ENCODE assay signal across 1 cellular context in the genomic region with DNA sequence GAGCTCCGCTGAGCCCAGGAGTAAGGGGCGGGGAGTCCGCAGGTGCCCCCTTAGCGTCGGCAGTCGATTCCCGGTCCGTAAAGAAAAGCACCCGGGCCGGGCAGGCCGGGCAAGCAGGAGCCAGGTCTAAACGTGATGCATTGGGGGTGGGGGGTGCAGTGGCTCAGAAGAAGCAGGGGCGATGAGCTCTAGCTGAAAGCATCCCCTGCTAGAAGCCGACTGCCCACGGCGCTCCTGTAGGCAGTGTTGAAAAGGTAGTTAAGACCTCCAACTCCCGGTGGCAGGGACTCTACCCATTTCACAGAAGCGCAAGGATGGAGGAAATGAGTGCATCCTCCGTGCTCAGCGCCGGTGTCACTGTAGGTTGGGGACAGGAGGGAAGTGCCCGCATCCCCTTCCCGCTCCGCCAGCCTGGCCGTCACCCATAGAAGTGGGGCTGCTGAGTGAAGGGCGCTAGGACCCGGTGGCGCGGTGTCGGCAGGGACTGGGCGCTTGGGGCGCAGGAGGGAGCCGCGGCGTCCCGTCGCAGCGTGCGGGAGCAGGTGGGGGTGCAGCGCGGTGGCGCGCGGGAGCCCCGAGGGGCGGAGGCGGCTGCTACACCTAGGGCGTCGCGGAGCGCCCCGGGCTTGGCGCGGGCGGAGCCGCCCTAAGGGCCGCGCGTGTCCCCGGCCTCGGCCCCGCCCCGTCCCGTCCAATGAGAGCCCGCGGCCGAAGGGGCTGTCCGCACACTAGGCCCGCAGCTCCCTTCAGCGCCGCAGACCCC.
TF ChIP-seq lines count a peak whose summit lies in the region.

TSS of gene WNT2B (plus strand) at position 724 of the 763 bp plus-strand sequence. CDS start 298 bp downstream, outside the sequence.

TF ChIP-seq in HCT116, 20 proteins besides CTCF, POLR2A, EP300 and RAD21 (continued from another document):
- TF ChIP-seq REST (IDR thresholded peaks at IDR 0.05; ENCODE audit: low read depth) (no peak), SP1 (IDR thresholded peaks at IDR 0.05; ENCODE audit: low read depth) (no peak), SRF (IDR thresholded peaks at IDR 0.05; ENCODE audit: low read depth) (no peak), SIN3A (IDR thresholded peaks at IDR 0.05; ENCODE audit: low read depth) (no peak), ELF1 (IDR thresholded peaks at IDR 0.05; ENCODE audit: borderline replicate concordance, low read depth) (no peak)
- TF ChIP-seq, protein P1, sequence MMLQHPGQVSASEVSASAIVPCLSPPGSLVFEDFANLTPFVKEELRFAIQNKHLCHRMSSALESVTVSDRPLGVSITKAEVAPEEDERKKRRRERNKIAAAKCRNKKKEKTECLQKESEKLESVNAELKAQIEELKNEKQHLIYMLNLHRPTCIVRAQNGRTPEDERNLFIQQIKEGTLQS (IDR thresholded peaks at IDR 0.05), result no peak
